ENCODE assay signal across 1 cellular context in the genomic region with DNA sequence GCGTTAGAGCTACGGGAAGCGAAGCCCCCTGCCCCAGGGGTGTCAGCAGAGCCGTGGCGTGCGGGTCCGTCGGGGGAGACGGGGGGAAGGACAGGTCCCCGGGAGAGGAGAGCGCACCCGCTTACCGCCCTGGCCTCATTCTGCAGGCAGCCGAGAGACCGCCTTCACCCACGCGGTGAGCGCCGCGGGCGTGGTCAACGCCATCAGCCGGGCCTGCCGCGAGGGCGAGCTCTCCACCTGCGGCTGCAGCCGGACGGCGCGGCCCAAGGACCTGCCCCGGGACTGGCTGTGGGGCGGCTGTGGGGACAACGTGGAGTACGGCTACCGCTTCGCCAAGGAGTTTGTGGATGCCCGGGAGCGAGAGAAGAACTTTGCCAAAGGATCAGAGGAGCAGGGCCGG.
TF ChIP-seq lines count a peak whose summit lies in the region.

No MANE protein-coding gene starts in this region.

TF ChIP-seq in H1, 55 proteins besides CTCF, POLR2A, EP300 and RAD21:
- TF ChIP-seq, protein P1, sequence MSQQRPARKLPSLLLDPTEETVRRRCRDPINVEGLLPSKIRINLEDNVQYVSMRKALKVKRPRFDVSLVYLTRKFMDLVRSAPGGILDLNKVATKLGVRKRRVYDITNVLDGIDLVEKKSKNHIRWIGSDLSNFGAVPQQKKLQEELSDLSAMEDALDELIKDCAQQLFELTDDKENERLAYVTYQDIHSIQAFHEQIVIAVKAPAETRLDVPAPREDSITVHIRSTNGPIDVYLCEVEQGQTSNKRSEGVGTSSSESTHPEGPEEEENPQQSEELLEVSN (IDR thresholded peaks at IDR 0.05): peak; percentile 41; the same call in 1 of the 2 replicates
- TF ChIP-seq KDM4A (IDR thresholded peaks at IDR 0.05; ENCODE audit: low read depth, low read length, severe bottlenecking) (no peak), MAX (IDR thresholded peaks at IDR 0.05) (peak; percentile 60)
